19 cellular contexts compared by ENCODE assay signal in the genomic region with DNA sequence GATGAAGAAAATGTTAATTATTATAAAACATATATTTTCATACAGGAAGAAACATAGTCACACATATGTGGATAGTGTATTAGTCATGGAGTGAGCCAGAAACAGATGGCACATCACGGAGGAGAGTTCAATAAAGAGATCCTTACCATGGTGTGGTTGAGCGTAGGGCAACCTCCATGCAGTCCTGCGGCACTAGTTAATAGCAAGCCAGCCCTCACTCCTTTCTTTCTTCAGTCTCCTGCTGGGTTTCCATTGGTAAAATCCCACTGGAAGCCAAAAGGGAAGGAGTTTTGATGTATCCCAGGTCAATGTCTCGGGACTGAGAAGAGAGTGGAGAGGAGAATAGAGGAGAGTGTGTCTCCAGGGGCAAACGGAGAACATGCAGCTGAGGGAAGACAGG.
"Had no signal": no experiment of that assay in that cellular context is flagged by ENCODE, and none has a peak within 500 bp of the region (broad histone marks: within the 10 kb centered on the region; RNA-seq: fewer than 3 reads in every experiment).

No MANE protein-coding gene starts in this region.

- H3K36me3 ChIP-seq: esophagus muscularis mucosa, gastroesophageal sphincter, ovary had no signal

- H3K4me3 Mint-ChIP-seq: naive thymus-derived CD8-positive, alpha-beta T cell had no signal

- ATAC-seq: gastroesophageal sphincter; left lobe of liver; mucosa of descending colon; naive thymus-derived CD8-positive, alpha-beta T cell; right cardiac atrium had no signal

- H3K27ac Mint-ChIP-seq: naive thymus-derived CD8-positive, alpha-beta T cell had no signal

- H3K27me3 ChIP-seq: dorsolateral prefrontal cortex, esophagus muscularis mucosa, gastroesophageal sphincter, hepatocyte, ovary had no signal

- H3K9me3 ChIP-seq: esophagus muscularis mucosa, gastroesophageal sphincter, mucosa of descending colon, ovary had no signal

- DNase-seq: cortex of kidney; dorsolateral prefrontal cortex; effector memory CD4-positive, alpha-beta T cell; head of caudate nucleus; islet precursor cell; mucosa of descending colon; naive thymus-derived CD8-positive, alpha-beta T cell; nucleus accumbens; ovary; right cardiac atrium; stimulated activated CD4-positive, alpha-beta T cell treated with anti-CD3 and anti-CD28 coated beads, Interleukin-2, amount 100 ng/mL, for 48 hours; stimulated activated naive CD4-positive, alpha-beta T cell treated with Interleukin-2 at 50 U/mL for 16 hours; trophoblast cell had no signal

- H3K4me3 ChIP-seq: dorsolateral prefrontal cortex, esophagus muscularis mucosa, gastroesophageal sphincter, hepatocyte, mucosa of descending colon, ovary, smooth muscle cell had no signal

- H3K27ac ChIP-seq: dorsolateral prefrontal cortex, epithelial cell of prostate, esophagus muscularis mucosa, gastroesophageal sphincter, hepatocyte, ovary had no signal

- H3K4me1 Mint-ChIP-seq: naive thymus-derived CD8-positive, alpha-beta T cell had no signal

- H3K4me1 ChIP-seq: esophagus muscularis mucosa, gastroesophageal sphincter had no signal
